Comparison of ENCODE assay signal across 1 cellular context in the genomic region with DNA sequence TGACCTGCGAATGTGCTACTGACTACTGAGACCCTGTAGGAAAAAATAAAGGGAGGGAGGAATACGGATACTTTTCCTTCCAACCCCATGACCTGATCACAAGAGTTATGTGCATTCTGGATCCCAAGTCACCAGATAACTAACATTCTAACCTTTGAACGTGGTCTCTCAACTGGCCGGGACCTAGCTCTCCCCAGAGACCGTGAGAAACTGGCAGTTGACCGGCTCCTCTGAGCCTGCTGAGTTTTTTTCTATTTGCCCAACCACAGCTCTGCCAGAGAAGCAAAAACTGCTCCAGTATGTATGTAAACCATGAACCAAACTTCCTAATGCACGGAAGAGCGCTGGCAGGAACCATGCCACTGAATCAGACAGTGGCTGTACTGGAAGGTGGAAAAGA.
TF ChIP-seq lines count a peak whose summit lies in the region.

No MANE protein-coding gene starts in this region.

TF ChIP-seq in HepG2, 621 proteins besides CTCF, POLR2A, EP300 and RAD21 (continued from another document):
- TF ChIP-seq, protein P1, sequence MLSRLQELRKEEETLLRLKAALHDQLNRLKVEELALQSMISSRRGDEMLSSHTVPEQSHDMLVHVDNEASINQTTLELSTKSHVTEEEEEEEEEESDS (CRISPR knock-in tag; IDR thresholded peaks at IDR 0.05; ENCODE audit: borderline replicate concordance) = no peak
- TF ChIP-seq, protein P2, sequence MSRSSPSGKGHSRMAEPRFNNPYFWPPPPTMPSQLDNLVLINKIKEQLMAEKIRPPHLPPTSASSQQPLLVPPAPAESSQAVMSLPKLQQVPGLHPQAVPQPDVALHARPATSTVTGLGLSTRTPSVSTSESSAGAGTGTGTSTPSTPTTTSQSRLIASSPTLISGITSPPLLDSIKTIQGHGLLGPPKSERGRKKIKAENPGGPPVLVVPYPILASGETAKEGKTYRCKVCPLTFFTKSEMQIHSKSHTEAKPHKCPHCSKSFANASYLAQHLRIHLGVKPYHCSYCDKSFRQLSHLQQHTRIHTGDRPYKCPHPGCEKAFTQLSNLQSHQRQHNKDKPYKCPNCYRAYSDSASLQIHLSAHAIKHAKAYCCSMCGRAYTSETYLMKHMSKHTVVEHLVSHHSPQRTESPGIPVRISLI (CRISPR knock-in tag; IDR thresholded peaks at IDR 0.05; ENCODE audit: borderline replicate concordance) = peak; percentile 68; the same call in 1 of the 2 replicates
- no peak for TF ChIP-seq IRF2 (CRISPR knock-in tag; IDR thresholded peaks at IDR 0.05)
- TF ChIP-seq NR2F6 (IDR thresholded peaks at IDR 0.05) = peak; percentile 57; the same call in 1 of the 2 replicates
- TF ChIP-seq NR2F6 (CRISPR knock-in tag; IDR thresholded peaks at IDR 0.05) = no peak
- TF ChIP-seq SP2 (CRISPR knock-in tag; IDR thresholded peaks at IDR 0.05) = no peak
- peak; percentile 48 for TF ChIP-seq TEAD3 (CRISPR knock-in tag; optimal IDR thresholded peaks at IDR 0.05; ENCODE audit: borderline replicate concordance)
- 0 out of 2 replicates have a peak, but pooled peaks have one; percentile 25 for TF ChIP-seq SAP130 (CRISPR knock-in tag; IDR thresholded peaks at IDR 0.05; ENCODE audit: low read depth)
- no peak for TF ChIP-seq KDM4B (CRISPR knock-in tag; IDR thresholded peaks at IDR 0.05)
- TF ChIP-seq ZNF644 (CRISPR knock-in tag; IDR thresholded peaks at IDR 0.05; ENCODE audit: low read depth) = 0 out of 2 replicates have a peak, but pooled peaks have one; percentile 6
- TF ChIP-seq PHF21A (CRISPR knock-in tag; IDR thresholded peaks at IDR 0.05) = peak; percentile 42; the same call in 1 of the 2 replicates
- no peak for TF ChIP-seq GATAD2A (CRISPR knock-in tag; IDR thresholded peaks at IDR 0.05)
- peak; percentile 25; the same call in 1 of the 2 replicates for TF ChIP-seq PITX1 (CRISPR knock-in tag; IDR thresholded peaks at IDR 0.05)
- TF ChIP-seq NR2F1 (CRISPR knock-in tag; IDR thresholded peaks at IDR 0.05) = peak in 1 of 2 experiments; percentile 49; a peak in 1 of 4 replicates
